Comparison of ENCODE assay signal across 9 cellular contexts in the genomic region with DNA sequence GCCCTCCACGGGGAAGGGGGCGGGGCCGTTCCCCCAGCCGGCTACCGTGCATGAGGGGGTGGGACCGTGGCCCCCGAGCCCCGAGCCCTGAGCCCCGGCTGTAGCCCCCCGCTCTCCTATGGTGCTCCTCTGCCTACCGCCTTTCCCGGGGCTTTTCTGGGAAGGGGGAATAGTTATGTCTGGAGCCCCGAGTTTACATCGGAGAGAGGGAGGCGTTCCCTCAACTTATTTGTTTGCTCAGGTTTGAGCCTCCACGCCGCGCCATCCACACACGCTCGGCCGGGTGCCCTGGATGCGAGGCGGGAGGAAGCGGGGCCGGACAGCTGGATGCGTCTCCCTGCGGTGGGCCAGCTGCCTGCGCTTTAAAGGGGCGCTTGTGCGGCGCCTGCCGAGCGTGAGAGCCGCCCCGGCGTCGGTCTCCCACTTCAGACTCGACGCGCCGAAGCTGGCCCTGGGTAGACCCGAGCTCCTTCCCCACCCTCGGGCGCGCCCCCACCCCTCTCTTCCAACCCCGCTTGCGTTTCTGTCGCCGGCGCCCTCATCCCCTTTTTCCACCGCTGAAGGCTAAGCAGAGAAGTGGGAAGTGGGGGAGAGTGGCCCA. TPM values are rescaled to one million over a fixed set of nuclear protein-coding genes. Genes with fewer than 3 reads are reported as not detected.
DNase-seq lines count a peak whose midpoint lies in the region; ATAC-seq and TF ChIP-seq lines count a peak whose summit lies in the region.
"Had no signal": no experiment of that assay in that cellular context is flagged by ENCODE, and none has a peak within 500 bp of the region (broad histone marks: within the 10 kb centered on the region; RNA-seq: fewer than 3 reads in every experiment).

No MANE protein-coding gene starts in this region.

- peaks cover 32% of the 10 kb centered on the region for H3K27me3 Mint-ChIP-seq in central memory CD8-positive, alpha-beta T cell
- peaks cover 15% of the 10 kb centered on the region for H3K27me3 Mint-ChIP-seq in stimulated activated memory B cell treated with anti-CD40 and anti-IgM and Interleukin-4, amounts not matched to agents 10 μg/mL and 1 μg/mL and 100 μg/mL, for 72 hours
- peaks cover 18% of the 10 kb centered on the region for H3K27me3 Mint-ChIP-seq in type B pancreatic cell

- ATAC-seq in central memory CD8-positive, alpha-beta T cell (replicated peaks; ENCODE audit: extremely low read depth, poor library complexity, severe bottlenecking), result no peak
- peak in 1 of 2 donors; percentile 24 for ATAC-seq in lower lobe of right lung
- peak; percentile 40 for ATAC-seq in stimulated activated memory B cell treated with anti-CD40 and anti-IgM and Interleukin-4, amounts not matched to agents 10 μg/mL and 1 μg/mL and 100 μg/mL, for 72 hours

- intact Hi-C loops in lower lobe of right lung (cut with DNase I), result no loop called here

- no peaks in the 10 kb centered on the region for H3K9me3 ChIP-seq in lower lobe of right lung

- in situ Hi-C loops in ACHN (cut with HindIII; ENCODE audit: low pct_ligation_motif_present, low pct_unique_long_range_greater_than_20kb, low sequenced_read_pairs), result no loop called here

- H3K4me1 Mint-ChIP-seq in central memory CD8-positive, alpha-beta T cell, result peaks cover 20% of the 10 kb centered on the region
- H3K4me1 Mint-ChIP-seq in stimulated activated memory B cell treated with anti-CD40 and anti-IgM and Interleukin-4, amounts not matched to agents 10 μg/mL and 1 μg/mL and 100 μg/mL, for 72 hours, result peaks cover 44% of the 10 kb centered on the region
- no peaks in the 10 kb centered on the region for H3K4me1 Mint-ChIP-seq in type B pancreatic cell (ENCODE audit: unreplicated experiment)

- TF ChIP-seq CTCF in HFF-Myc (IDR thresholded peaks at IDR 0.05; ENCODE audit: low read depth, low read length, missing control alignments) (no peak), lower lobe of right lung (IDR thresholded peaks at IDR 0.05) (no peak), type B pancreatic cell (conservative IDR thresholded peaks at IDR 0.05) (no peak)

- peak overlapping the region; percentile 9 for H3K4me3 Mint-ChIP-seq in central memory CD8-positive, alpha-beta T cell
- H3K4me3 Mint-ChIP-seq in stimulated activated memory B cell treated with anti-CD40 and anti-IgM and Interleukin-4, amounts not matched to agents 10 μg/mL and 1 μg/mL and 100 μg/mL, for 72 hours, result peak overlapping the region; percentile 36
- H3K4me3 Mint-ChIP-seq in type B pancreatic cell, result no peak overlapping the region

- H3K27ac ChIP-seq in lower lobe of right lung, result no peak overlapping the region

- H3K4me3 ChIP-seq in HFF-Myc (replicated peaks; ENCODE audit: low read depth, low read length) (peak overlapping the region; percentile 20; the same call in 1 of the 2 replicates), lower lobe of right lung (peak overlapping the region; percentile 32)

- peaks cover 23% of the 10 kb centered on the region for H3K36me3 ChIP-seq in lower lobe of right lung

- H3K4me1 ChIP-seq in lower lobe of right lung, result peaks cover 13% of the 10 kb centered on the region

- no peak for DNase-seq in HFF-Myc (ENCODE audit: extremely low read depth, low read depth)
- DNase-seq in central memory CD8-positive, alpha-beta T cell (ENCODE audit: low spot score in 2 of 2), result no peak
- no peak for DNase-seq in lower lobe of right lung
- no peak for DNase-seq in ACHN
- DNase-seq in DMS79 treated with DMSO at 0.1 percent for 48 hours (lab: John Stamatoyannopoulos, UW), result no peak
- no peak for DNase-seq in type B pancreatic cell (ENCODE audit: extremely low spot score, unreplicated experiment)
- DNase-seq: GDM1, MM.1S had no signal

- H3K27ac Mint-ChIP-seq in central memory CD8-positive, alpha-beta T cell (ENCODE audit: low read depth), result no peak overlapping the region
- H3K27ac Mint-ChIP-seq in stimulated activated memory B cell treated with anti-CD40 and anti-IgM and Interleukin-4, amounts not matched to agents 10 μg/mL and 1 μg/mL and 100 μg/mL, for 72 hours, result no peak overlapping the region
- H3K27ac Mint-ChIP-seq in type B pancreatic cell, result no peak overlapping the region

- peaks cover 2% of the 10 kb centered on the region for H3K36me3 Mint-ChIP-seq in central memory CD8-positive, alpha-beta T cell (ENCODE audit: insufficient read depth)
- peaks cover 27% of the 10 kb centered on the region for H3K36me3 Mint-ChIP-seq in stimulated activated memory B cell treated with anti-CD40 and anti-IgM and Interleukin-4, amounts not matched to agents 10 μg/mL and 1 μg/mL and 100 μg/mL, for 72 hours
- no peaks in the 10 kb centered on the region for H3K36me3 Mint-ChIP-seq in type B pancreatic cell

- no peaks in the 10 kb centered on the region for H3K9me3 Mint-ChIP-seq in central memory CD8-positive, alpha-beta T cell
- H3K9me3 Mint-ChIP-seq in stimulated activated memory B cell treated with anti-CD40 and anti-IgM and Interleukin-4, amounts not matched to agents 10 μg/mL and 1 μg/mL and 100 μg/mL, for 72 hours, result no peaks in the 10 kb centered on the region
- no peaks in the 10 kb centered on the region for H3K9me3 Mint-ChIP-seq in type B pancreatic cell

- H3K27me3 ChIP-seq in lower lobe of right lung (ENCODE audit: low read depth), result peaks cover 11% of the 10 kb centered on the region

RNA-seq across cellular contexts. Expression of a gene that starts 0.4 kb away (rescaled TPM):
- total RNA-seq in lower lobe of right lung, result not detected
- not detected in 2 replicates for total RNA-seq in type B pancreatic cell (ENCODE audit: low replicate concordance)

RNA-seq across cellular contexts. Expression of a gene that starts 9.6 kb away (rescaled TPM):
- total RNA-seq in lower lobe of right lung, result 29.2 TPM
- total RNA-seq in type B pancreatic cell (ENCODE audit: low replicate concordance), result 26.6 and 40.7 TPM in 2 replicates

RNA-seq across cellular contexts. Expression of a gene that starts 39.1 kb away (rescaled TPM):
- total RNA-seq in lower lobe of right lung (3.8 TPM), type B pancreatic cell (ENCODE audit: low replicate concordance) (0.88 and 4.1 TPM in 2 replicates)

RNA-seq across cellular contexts. Expression of a gene that starts 43.1 kb away (rescaled TPM):
- total RNA-seq in lower lobe of right lung (70.4 TPM), type B pancreatic cell (ENCODE audit: low replicate concordance) (57.3 and 75.0 TPM in 2 replicates)
